ENCODE assay signal across 1 cellular context in genomic region chr10:17410907-17411306, GRCh38.
A peak's percentile ranks its signal among the peaks of the same experiment; 100 is the strongest.
TF ChIP-seq lines count a peak whose summit lies in the region.

No MANE protein-coding gene starts in this region.

TF ChIP-seq in K562, 482 proteins besides CTCF, POLR2A, EP300 and RAD21 (continued from another document):
- TF ChIP-seq, protein P1, sequence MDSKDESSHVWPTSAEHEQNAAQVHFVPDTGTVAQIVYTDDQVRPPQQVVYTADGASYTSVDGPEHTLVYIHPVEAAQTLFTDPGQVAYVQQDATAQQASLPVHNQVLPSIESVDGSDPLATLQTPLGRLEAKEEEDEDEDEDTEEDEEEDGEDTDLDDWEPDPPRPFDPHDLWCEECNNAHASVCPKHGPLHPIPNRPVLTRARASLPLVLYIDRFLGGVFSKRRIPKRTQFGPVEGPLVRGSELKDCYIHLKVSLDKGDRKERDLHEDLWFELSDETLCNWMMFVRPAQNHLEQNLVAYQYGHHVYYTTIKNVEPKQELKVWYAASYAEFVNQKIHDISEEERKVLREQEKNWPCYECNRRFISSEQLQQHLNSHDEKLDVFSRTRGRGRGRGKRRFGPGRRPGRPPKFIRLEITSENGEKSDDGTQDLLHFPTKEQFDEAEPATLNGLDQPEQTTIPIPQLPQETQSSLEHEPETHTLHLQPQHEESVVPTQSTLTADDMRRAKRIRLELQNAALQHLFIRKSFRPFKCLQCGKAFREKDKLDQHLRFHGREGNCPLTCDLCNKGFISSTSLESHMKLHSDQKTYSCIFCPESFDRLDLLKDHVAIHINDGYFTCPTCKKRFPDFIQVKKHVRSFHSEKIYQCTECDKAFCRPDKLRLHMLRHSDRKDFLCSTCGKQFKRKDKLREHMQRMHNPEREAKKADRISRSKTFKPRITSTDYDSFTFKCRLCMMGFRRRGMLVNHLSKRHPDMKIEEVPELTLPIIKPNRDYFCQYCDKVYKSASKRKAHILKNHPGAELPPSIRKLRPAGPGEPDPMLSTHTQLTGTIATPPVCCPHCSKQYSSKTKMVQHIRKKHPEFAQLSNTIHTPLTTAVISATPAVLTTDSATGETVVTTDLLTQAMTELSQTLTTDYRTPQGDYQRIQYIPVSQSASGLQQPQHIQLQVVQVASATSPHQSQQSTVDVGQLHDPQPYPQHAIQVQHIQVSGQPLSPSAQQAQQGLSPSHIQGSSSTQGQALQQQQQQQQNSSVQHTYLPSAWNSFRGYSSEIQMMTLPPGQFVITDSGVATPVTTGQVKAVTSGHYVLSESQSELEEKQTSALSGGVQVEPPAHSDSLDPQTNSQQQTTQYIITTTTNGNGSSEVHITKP (IDR thresholded peaks at IDR 0.05; ENCODE audit: partially characterized antibody): no peak
- TF ChIP-seq, protein P2, sequence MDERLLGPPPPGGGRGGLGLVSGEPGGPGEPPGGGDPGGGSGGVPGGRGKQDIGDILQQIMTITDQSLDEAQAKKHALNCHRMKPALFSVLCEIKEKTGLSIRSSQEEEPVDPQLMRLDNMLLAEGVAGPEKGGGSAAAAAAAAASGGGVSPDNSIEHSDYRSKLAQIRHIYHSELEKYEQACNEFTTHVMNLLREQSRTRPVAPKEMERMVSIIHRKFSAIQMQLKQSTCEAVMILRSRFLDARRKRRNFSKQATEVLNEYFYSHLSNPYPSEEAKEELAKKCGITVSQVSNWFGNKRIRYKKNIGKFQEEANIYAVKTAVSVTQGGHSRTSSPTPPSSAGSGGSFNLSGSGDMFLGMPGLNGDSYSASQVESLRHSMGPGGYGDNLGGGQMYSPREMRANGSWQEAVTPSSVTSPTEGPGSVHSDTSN (CRISPR knock-in tag; IDR thresholded peaks at IDR 0.05; ENCODE audit: low read depth): no peak
- TF ChIP-seq, protein P2 (tag; conservative IDR thresholded peaks at IDR 0.05; ENCODE audit: low read depth): peak; percentile 66
- no peak for TF ChIP-seq SNAPC5 (CRISPR knock-in tag; IDR thresholded peaks at IDR 0.05)
- TF ChIP-seq SMAD4 (CRISPR knock-in tag; conservative IDR thresholded peaks at IDR 0.05): 0 out of 2 replicates have a peak, but pooled peaks have one; percentile 33
- peak; percentile 20; the same call in 1 of the 2 replicates for TF ChIP-seq MECOM (CRISPR knock-in tag; IDR thresholded peaks at IDR 0.05)
- no peak for TF ChIP-seq NR4A1 (CRISPR knock-in tag; IDR thresholded peaks at IDR 0.05)
- TF ChIP-seq NR4A1 (tag; IDR thresholded peaks at IDR 0.05): peak; percentile 26; the same call in 1 of the 2 replicates
- no peak for TF ChIP-seq RBM39 (optimal IDR thresholded peaks at IDR 0.05; ENCODE audit: low read depth, low read length)
- no peak for TF ChIP-seq NRF1 (conservative IDR thresholded peaks at IDR 0.05 in 1 of 2, IDR thresholded peaks at IDR 0.05 in 1 of 2)
